In the genomic region with DNA sequence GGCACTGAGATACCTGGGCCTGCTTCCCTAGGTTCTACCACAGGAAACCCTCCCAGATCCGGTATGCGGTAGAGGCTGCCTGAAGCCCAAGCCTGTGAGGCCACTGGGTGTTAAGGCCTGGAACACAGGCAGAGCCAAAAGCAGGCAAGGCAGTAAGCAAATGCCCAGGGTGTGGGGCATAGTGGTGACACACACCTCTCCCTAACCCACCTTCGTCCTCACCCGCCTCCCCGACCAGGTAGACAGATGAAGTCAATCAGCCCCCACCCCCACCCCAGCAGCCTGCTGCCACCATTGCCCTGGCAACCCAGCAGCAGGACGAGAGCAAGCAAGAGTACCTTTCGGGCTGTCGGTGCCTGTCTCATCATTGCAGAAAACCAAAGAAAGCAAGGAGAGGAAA, we compare ENCODE assay signal across 10 cellular contexts. TPM values are rescaled to one million over a fixed set of nuclear protein-coding genes. Genes with fewer than 3 reads are reported as not detected.
DNase-seq lines count a peak whose midpoint lies in the region; ATAC-seq and TF ChIP-seq lines count a peak whose summit lies in the region.
"Had no signal": no experiment of that assay in that cellular context is flagged by ENCODE, and none has a peak within 500 bp of the region (broad histone marks: within the 10 kb centered on the region; RNA-seq: fewer than 3 reads in every experiment).

No MANE protein-coding gene starts in this region.

- H4K8ac ChIP-seq in IMR-90 (ENCODE audit: low read depth in 2 of 2, low read length in 2 of 2), result no peak overlapping the region

- in situ Hi-C loops in IMR-90 (cut with MboI; ENCODE audit: low sequenced_read_pairs), result no loop called here

- H3K4me3 ChIP-seq in IMR-90 (ENCODE audit: insufficient read depth, low read depth, low read length), result no peak overlapping the region
- H3K4me3 ChIP-seq in skeletal muscle satellite cell (ENCODE audit: low read length), result no peak overlapping the region

- no peak overlapping the region for H2BK120ac ChIP-seq in IMR-90 (ENCODE audit: low read depth, low read length)

- H3K9me3 ChIP-seq in IMR-90 (ENCODE audit: control insufficient read depth, insufficient read depth, low read length) (no peaks in the 10 kb centered on the region), skeletal muscle satellite cell (replicated peaks; ENCODE audit: low read length) (no peaks in the 10 kb centered on the region)

- H3K9ac ChIP-seq in IMR-90 (ENCODE audit: low read depth, low read length), result no peak overlapping the region
- no peak overlapping the region for H3K9ac ChIP-seq in skeletal muscle satellite cell (ENCODE audit: low read depth, low read length)

- H2AFZ ChIP-seq in IMR-90 (replicated peaks; ENCODE audit: low read length, poor library complexity), result peak overlapping the region; percentile 65

- peaks cover 32% of the 10 kb centered on the region for H4K20me1 ChIP-seq in IMR-90 (ENCODE audit: insufficient read depth, low read length)

- no peak overlapping the region for H2AK5ac ChIP-seq in IMR-90 (ENCODE audit: low read depth, low read length)

- H3K56ac ChIP-seq in IMR-90 (ENCODE audit: extremely low read depth, insufficient read depth, low read length), result no peak overlapping the region

- H2AK9ac ChIP-seq in IMR-90 (replicated peaks; ENCODE audit: low read depth, low read length, poor library complexity), result no peak overlapping the region

- no peak overlapping the region for H2BK15ac ChIP-seq in IMR-90 (ENCODE audit: low read depth, low read length)

- no peak overlapping the region for H2BK5ac ChIP-seq in IMR-90 (ENCODE audit: low read depth, low read length, poor library complexity, severe bottlenecking)

- H4K91ac ChIP-seq in IMR-90 (ENCODE audit: insufficient read depth, low read depth, low read length), result no peak overlapping the region

- ATAC-seq in IMR-90 (ENCODE audit: low read depth), result no peak

- H3K14ac ChIP-seq in IMR-90 (replicated peaks; ENCODE audit: low read depth, low read length), result no peak overlapping the region

- H3K18ac ChIP-seq in IMR-90 (ENCODE audit: low read depth, low read length), result no peak overlapping the region

- H3K27me3 ChIP-seq in IMR-90 (ENCODE audit: control insufficient read depth, insufficient read depth, low read length), result no peaks in the 10 kb centered on the region
- no peaks in the 10 kb centered on the region for H3K27me3 ChIP-seq in skeletal muscle satellite cell (ENCODE audit: control insufficient read depth, insufficient read depth, low read length)

- no peak overlapping the region for H3K4ac ChIP-seq in IMR-90 (ENCODE audit: low read depth, low read length)

- peaks cover 45% of the 10 kb centered on the region for H3K36me3 ChIP-seq in IMR-90 (ENCODE audit: control insufficient read depth, insufficient read depth, low read length)
- peaks cover 55% of the 10 kb centered on the region for H3K36me3 ChIP-seq in skeletal muscle satellite cell (ENCODE audit: insufficient read depth, low read length)

- H3K4me2 ChIP-seq in IMR-90 (ENCODE audit: low read depth, low read length) (no peak overlapping the region), skeletal muscle satellite cell (ENCODE audit: low read length) (peak overlapping the region; percentile 57)

- BruUV-seq in IMR-90 (replicated peaks; lab: Mats Ljungman, UMichigan), result no TSS peak

- POLR2A ChIA-PET in IMR-90 (lab: Charles Lee; ENCODE audit: unreplicated experiment), result interaction anchor here (0.6 kb wide), 1 partner anchor 15 kb away, joined by 3 read pairs; no protein-coding TSS in a partner anchor

- 87% methylated on average over 3 of the region's 8 CpGs; no CpG with 5 or more reads in 1 of the 2 experiments for WGBS in IMR-90 (ENCODE audit: extremely low coverage in 2 of 2, insufficient read length in 1 of 2), 2 experiments

- CTCF ChIA-PET in IMR-90 (lab: Yijun Ruan, JAX), result no interaction called here

- TF ChIP-seq CTCF in IMR-90 (conservative IDR thresholded peaks at IDR 0.05; ENCODE audit: low read depth, low read length) (no peak), GM20000 (IDR thresholded peaks at IDR 0.05; ENCODE audit: extremely low read depth, missing control alignments) (no peak)

- no peak for TF ChIP-seq POLR2A in IMR-90 (IDR thresholded peaks at IDR 0.05; ENCODE audit: low read depth, low read length)

- TF ChIP-seq RAD21 in IMR-90 (IDR thresholded peaks at IDR 0.05; ENCODE audit: low read length), result no peak

- no peak overlapping the region for H3K27ac ChIP-seq in IMR-90 (ENCODE audit: insufficient read depth, low read length)
- H3K27ac ChIP-seq in cingulate gyrus (ENCODE audit: low read depth, low read length), result peak overlapping the region; percentile 85

- no peak overlapping the region for H4K5ac ChIP-seq in IMR-90 (ENCODE audit: low read depth, low read length)

- no peak for DNase-seq in IMR-90
- peak; percentile 27 for DNase-seq in iPS-NIHi7 (ENCODE audit: extremely low spot score)
- no peak for DNase-seq in GM19238 (ENCODE audit: insufficient read length, low spot score)
- DNase-seq in GOT3 (lab: John Stamatoyannopoulos, UW), result no peak
- no peak for DNase-seq in stimulated activated naive CD4-positive, alpha-beta T cell (lab: John Stamatoyannopoulos, UW)
- DNase-seq in GM20000 (ENCODE audit: low spot score), result no peak
- DNase-seq: activated CD4-positive, alpha-beta memory T cell treated with anti-CD3 and anti-CD28 coated beads, Interleukin-2, amount 10 ng/mL, durations not matched to agents 7 days and 5 days had no signal

- H3K79me1 ChIP-seq in IMR-90 (ENCODE audit: low read depth in 1 of 2, low read length in 2 of 2), result peaks cover 22 to 65% of the 10 kb centered on the region in 2 experiments

- H3K23ac ChIP-seq in IMR-90 (ENCODE audit: low read depth, low read length), result no peak overlapping the region

- dilution Hi-C loops in IMR-90 (cut with HindIII; ENCODE audit: low sequenced_read_pairs, unreplicated experiment), result no loop called here

- H2BK20ac ChIP-seq in IMR-90 (ENCODE audit: low read depth, low read length), result no peak overlapping the region

- H3K9me1 ChIP-seq in IMR-90 (ENCODE audit: insufficient read depth, low read length), result peaks cover 12% of the 10 kb centered on the region

- intact Hi-C loops in IMR-90 (cut with micrococcal nuclease), result no loop called here

- H3K4me1 ChIP-seq in IMR-90 (ENCODE audit: control insufficient read depth, insufficient read depth, low read length) (peaks cover 7% of the 10 kb centered on the region; the same call in 1 of the 2 replicates), skeletal muscle satellite cell (ENCODE audit: control insufficient read depth, insufficient read depth, low read length) (peaks cover 12% of the 10 kb centered on the region)

TF ChIP-seq in IMR-90, 13 proteins besides CTCF, POLR2A, EP300 and RAD21:
- TF ChIP-seq RFX5 (IDR thresholded peaks at IDR 0.05; ENCODE audit: low read depth, low read length), result no peak
- TF ChIP-seq BHLHE40 (IDR thresholded peaks at IDR 0.05; ENCODE audit: low read depth, low read length), result no peak
- no peak for TF ChIP-seq CHD1 (IDR thresholded peaks at IDR 0.05; ENCODE audit: low read depth, low read length)
- TF ChIP-seq MAZ (IDR thresholded peaks at IDR 0.05; ENCODE audit: borderline replicate concordance, low read depth, low read length), result no peak
- no peak for TF ChIP-seq RCOR1 (IDR thresholded peaks at IDR 0.05; ENCODE audit: insufficient replicate concordance, low read length)
- TF ChIP-seq, protein P1, sequence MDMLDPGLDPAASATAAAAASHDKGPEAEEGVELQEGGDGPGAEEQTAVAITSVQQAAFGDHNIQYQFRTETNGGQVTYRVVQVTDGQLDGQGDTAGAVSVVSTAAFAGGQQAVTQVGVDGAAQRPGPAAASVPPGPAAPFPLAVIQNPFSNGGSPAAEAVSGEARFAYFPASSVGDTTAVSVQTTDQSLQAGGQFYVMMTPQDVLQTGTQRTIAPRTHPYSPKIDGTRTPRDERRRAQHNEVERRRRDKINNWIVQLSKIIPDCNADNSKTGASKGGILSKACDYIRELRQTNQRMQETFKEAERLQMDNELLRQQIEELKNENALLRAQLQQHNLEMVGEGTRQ (IDR thresholded peaks at IDR 0.05; ENCODE audit: low read depth, low read length), result no peak
- TF ChIP-seq CEBPB (IDR thresholded peaks at IDR 0.05; ENCODE audit: low read depth, low read length), result no peak
- no peak for TF ChIP-seq MXI1 (IDR thresholded peaks at IDR 0.05; ENCODE audit: borderline replicate concordance, low read depth, low read length)
- no peak for TF ChIP-seq MAFK (IDR thresholded peaks at IDR 0.05; ENCODE audit: low read depth, low read length)
- no peak for TF ChIP-seq NFE2L2 (IDR thresholded peaks at IDR 0.05; ENCODE audit: low read depth, low read length)
TF ChIP-seq in IMR-90: peak in this region for 0.

RNA-seq across cellular contexts. Expression of gene DCTN1, which starts 6.1 kb away (rescaled TPM):
- 204 and 229 TPM in 2 replicates for total RNA-seq in IMR-90 (2012; rRNA removed)
- polyA plus RNA-seq in IMR-90 (2012; rRNA removed), result 136 and 149 TPM in 2 replicates
- polyA plus RNA-seq in IMR-90 (2012; cell fraction: cytosol; rRNA removed), result 84.0 and 132 TPM in 2 replicates
- polyA plus RNA-seq in IMR-90 (2012; cell fraction: nucleus; rRNA removed; ENCODE audit: low replicate concordance), result 133 and 209 TPM in 2 replicates
- 112 and 116 TPM in 2 replicates for total RNA-seq in skeletal muscle satellite cell (2012; rRNA removed)

RNA-seq across cellular contexts. Expression of gene SLC4A5, which starts 30.8 kb away (rescaled TPM):
- total RNA-seq in IMR-90 (2012; rRNA removed), result 0.18 TPM in 1 of 2 replicates, not detected in the other
- 0.20 and 0.22 TPM in 2 replicates for polyA plus RNA-seq in IMR-90 (2012; rRNA removed)
- 0.03 TPM in 1 of 2 replicates, not detected in the other for polyA plus RNA-seq in IMR-90 (2012; cell fraction: cytosol; rRNA removed)
- polyA plus RNA-seq in IMR-90 (2012; cell fraction: nucleus; rRNA removed; ENCODE audit: low replicate concordance), result 0.50 TPM in 2 replicates
- under 0.01 and 0.66 TPM in 2 replicates for total RNA-seq in skeletal muscle satellite cell (2012; rRNA removed)
- total RNA-seq: HT1080 had no signal

RNA-seq across cellular contexts. Expression of gene C2orf81, which starts 47.4 kb away (rescaled TPM):
- under 0.01 and 0.18 TPM in 2 replicates for total RNA-seq in IMR-90 (2012; rRNA removed)
- 0.26 and 0.74 TPM in 2 replicates for polyA plus RNA-seq in IMR-90 (2012; rRNA removed)
- polyA plus RNA-seq in IMR-90 (2012; cell fraction: cytosol; rRNA removed), result 0.55 and 0.91 TPM in 2 replicates
- polyA plus RNA-seq in IMR-90 (2012; cell fraction: nucleus; rRNA removed; ENCODE audit: low replicate concordance), result 0.39 and 0.88 TPM in 2 replicates
- total RNA-seq in skeletal muscle satellite cell (2012; rRNA removed), result 1.3 TPM in 2 replicates

RNA-seq across cellular contexts. Expression of gene WDR54, which starts 47.5 kb away (rescaled TPM):
- total RNA-seq in IMR-90 (2012; rRNA removed), result 43.6 and 57.2 TPM in 2 replicates
- polyA plus RNA-seq in IMR-90 (2012; rRNA removed), result 47.2 and 47.9 TPM in 2 replicates
- 39.3 and 56.6 TPM in 2 replicates for polyA plus RNA-seq in IMR-90 (2012; cell fraction: cytosol; rRNA removed)
- polyA plus RNA-seq in IMR-90 (2012; cell fraction: nucleus; rRNA removed; ENCODE audit: low replicate concordance), result 28.5 and 62.3 TPM in 2 replicates
- total RNA-seq in skeletal muscle satellite cell (2012; rRNA removed), result 55.8 and 62.0 TPM in 2 replicates
